16 cellular contexts compared by ENCODE assay signal in the genomic region with DNA sequence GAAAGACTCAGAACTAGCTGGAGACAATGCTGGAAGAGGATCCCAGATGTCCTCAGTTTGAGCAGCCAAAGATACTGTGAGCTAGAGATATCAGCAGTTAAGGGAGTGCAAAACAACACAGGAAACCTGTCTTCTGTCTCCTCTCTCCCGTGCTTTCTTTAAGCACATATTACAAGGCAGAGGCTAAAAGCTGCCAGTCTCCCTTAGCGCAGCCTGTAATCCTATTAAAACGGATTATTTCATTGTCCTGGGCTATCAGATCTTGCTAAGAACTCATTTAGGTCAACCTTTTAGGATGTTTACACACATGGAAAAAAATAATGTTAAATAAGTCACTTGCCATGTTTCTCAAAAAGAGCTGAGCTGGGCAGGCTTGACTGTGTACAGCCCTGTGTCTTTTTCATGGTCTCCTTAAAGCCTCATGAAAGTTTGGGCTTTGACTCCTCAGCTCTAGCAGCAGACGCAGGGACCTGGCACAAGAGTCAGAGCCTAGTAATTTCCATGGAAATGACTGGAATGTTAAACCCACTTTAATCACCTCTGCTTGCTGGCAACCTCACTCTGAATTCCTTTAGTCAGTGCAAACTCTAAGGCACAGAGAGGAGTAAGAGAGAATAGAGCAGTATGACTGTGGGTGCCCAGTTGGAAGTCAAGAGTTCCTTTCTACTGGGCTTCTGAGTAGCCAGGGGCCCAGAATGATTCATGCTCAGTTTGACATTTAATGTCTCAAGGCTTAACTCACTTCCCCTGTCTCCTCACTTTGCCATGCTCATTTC.
DNase-seq lines count a peak whose midpoint lies in the region; ATAC-seq and TF ChIP-seq lines count a peak whose summit lies in the region.
"Had no signal": no experiment of that assay in that cellular context is flagged by ENCODE, and none has a peak within 500 bp of the region (broad histone marks: within the 10 kb centered on the region; RNA-seq: fewer than 3 reads in every experiment).

No MANE protein-coding gene starts in this region.

- TF ChIP-seq CTCF in stomach (IDR thresholded peaks at IDR 0.05) = no peak
- no peak for TF ChIP-seq CTCF in Peyer's patch (IDR thresholded peaks at IDR 0.05)

- intact Hi-C loops in stomach (cut with DNase I; ENCODE audit: low total_unique reads) = no loop called here

- no CpG with 5 or more reads among the region's 4 CpGs for WGBS in neuronal stem cell (ENCODE audit: extremely low coverage in 2 of 2, insufficient read length in 2 of 2, insufficient replicate concordance in 1 of 2), 2 donors
- 41 to 60% (median 54%) methylated on average over 4 of the region's 4 CpGs for WGBS in stomach, 5 donors

- no peak overlapping the region for H2BK12ac ChIP-seq in neuronal stem cell (ENCODE audit: low read length)

- ATAC-seq in HG03280 (IDR thresholded peaks at IDR 0.05; ENCODE audit: unreplicated experiment) = no peak
- ATAC-seq: left lung had no signal

- H2BK15ac ChIP-seq in neuronal stem cell (ENCODE audit: low read length) = no peak overlapping the region

- DNase-seq in GM04504 (ENCODE audit: low read depth) (peak; percentile 53), RPMI7951 (ENCODE audit: low read depth) (peak; percentile 89), dedifferentiated amniotic fluid mesenchymal stem cell (ENCODE audit: extremely low spot score) (peak; percentile 68), neuronal stem cell (ENCODE audit: low spot score) (peak; percentile 59), stomach (no peak), NCI-H510A (lab: John Stamatoyannopoulos, UW) (no peak), Peyer's patch (no peak)
- DNase-seq: activated CD4-positive, alpha-beta T cell treated with anti-CD3 and anti-CD28 coated beads, Interleukin-2, amount 10 ng/mL, durations not matched to agents 7 days and 5 days; activated naive CD4-positive, alpha-beta T cell treated with anti-CD3 and anti-CD28 coated beads, Interleukin-2, amount 50 U/mL, for 16 hours; HCEC 1CT; left lung; NCI-H1694; SIG-M5 had no signal

- no peaks in the 10 kb centered on the region for H3K27me3 ChIP-seq in neuronal stem cell (ENCODE audit: control insufficient read depth in 3 of 3, insufficient read depth in 3 of 3, low read depth in 1 of 3, low read length in 3 of 3)
- peaks cover 0 to 9% (median 0%) of the 10 kb centered on the region in 3 donors for H3K27me3 ChIP-seq in stomach
- no peaks in the 10 kb centered on the region for H3K27me3 ChIP-seq in Peyer's patch
- H3K27me3 ChIP-seq: left lung, right atrium auricular region, vagina had no signal

- no peak overlapping the region for H3K14ac ChIP-seq in neuronal stem cell (ENCODE audit: low read length)

- H3K4me3 ChIP-seq in neuronal stem cell (ENCODE audit: low read length in 2 of 2) (no peak overlapping the region), stomach (no peak overlapping the region), Peyer's patch (no peak overlapping the region)
- H3K4me3 ChIP-seq: left lung, right atrium auricular region, vagina had no signal

- H3K36me3 ChIP-seq in neuronal stem cell (replicated peaks in 1 of 2; ENCODE audit: control insufficient read depth in 2 of 2, insufficient read depth in 2 of 2, low read length in 2 of 2) = no peaks in the 10 kb centered on the region
- no peaks in the 10 kb centered on the region for H3K36me3 ChIP-seq in stomach
- no peaks in the 10 kb centered on the region for H3K36me3 ChIP-seq in Peyer's patch
- H3K36me3 ChIP-seq: left lung, right atrium auricular region, vagina had no signal

- no peak overlapping the region for H2AK5ac ChIP-seq in neuronal stem cell (ENCODE audit: low read depth, low read length)

- H2BK120ac ChIP-seq in neuronal stem cell (ENCODE audit: low read depth, low read length) = no peak overlapping the region

- no peaks in the 10 kb centered on the region for H3K79me1 ChIP-seq in neuronal stem cell (ENCODE audit: low read depth, low read length)

- TF ChIP-seq POLR2A in stomach (IDR thresholded peaks at IDR 0.05) (no peak), Peyer's patch (IDR thresholded peaks at IDR 0.05) (no peak)

- TF ChIP-seq EP300 in stomach (IDR thresholded peaks at IDR 0.05) = no peak

- H3K9ac ChIP-seq in neuronal stem cell (ENCODE audit: low read depth, low read length, poor library complexity) = no peak overlapping the region

- H3K18ac ChIP-seq in neuronal stem cell (ENCODE audit: low read length) = no peak overlapping the region

- H3K4me1 ChIP-seq in neuronal stem cell (ENCODE audit: control insufficient read depth in 2 of 2, insufficient read depth in 1 of 2, low read depth in 1 of 2, low read length in 2 of 2) = peaks cover 4 to 14% of the 10 kb centered on the region in 2 donors
- no peaks in the 10 kb centered on the region for H3K4me1 ChIP-seq in stomach
- H3K4me1 ChIP-seq in Peyer's patch = no peaks in the 10 kb centered on the region
- H3K4me1 ChIP-seq: right atrium auricular region, vagina had no signal

- peak overlapping the region; percentile 32 for H3K4me2 ChIP-seq in neuronal stem cell (ENCODE audit: insufficient read depth, low read length, poor library complexity, severe bottlenecking)

- no peak overlapping the region for H4K8ac ChIP-seq in neuronal stem cell (ENCODE audit: low read depth, low read length)

- no peak overlapping the region for H2BK5ac ChIP-seq in neuronal stem cell (ENCODE audit: low read length)

- peak overlapping the region; percentile 67 for H3K27ac ChIP-seq in neuronal stem cell (replicated peaks; ENCODE audit: low read length)
- no peak overlapping the region for H3K27ac ChIP-seq in stomach
- no peak overlapping the region for H3K27ac ChIP-seq in Peyer's patch
- H3K27ac ChIP-seq: left lung, right atrium auricular region, vagina had no signal

- no peak overlapping the region for H3K4ac ChIP-seq in neuronal stem cell (ENCODE audit: low read length)

- H3K9me3 ChIP-seq in neuronal stem cell (replicated peaks in 1 of 2; ENCODE audit: control insufficient read depth in 2 of 2, insufficient read depth in 1 of 2, low read depth in 1 of 2, low read length in 2 of 2) = peaks cover 0 to 3% of the 10 kb centered on the region in 2 donors
- no peaks in the 10 kb centered on the region for H3K9me3 ChIP-seq in stomach
- no peaks in the 10 kb centered on the region for H3K9me3 ChIP-seq in Peyer's patch
- H3K9me3 ChIP-seq: right atrium auricular region, vagina had no signal

- no peak overlapping the region for H4K91ac ChIP-seq in neuronal stem cell (ENCODE audit: low read depth, low read length, poor library complexity)

- peak overlapping the region; percentile 57 for H2AFZ ChIP-seq in neuronal stem cell (ENCODE audit: low read length)

- H3K23ac ChIP-seq in neuronal stem cell (ENCODE audit: low read depth, low read length, poor library complexity) = no peak overlapping the region

Comparison
In these comparisons a context has a peak if more than half of its experiments do, and no peak if none do; other contexts are left out.
1. DNase-seq: peak in GM04504 (single experiment), RPMI7951 (single experiment), dedifferentiated amniotic fluid mesenchymal stem cell (single experiment) and neuronal stem cell (single experiment); none in stomach (single experiment), NCI-H510A (single experiment) and Peyer's patch (0 of 3).